9 cellular contexts compared by ENCODE assay signal in the genomic region with DNA sequence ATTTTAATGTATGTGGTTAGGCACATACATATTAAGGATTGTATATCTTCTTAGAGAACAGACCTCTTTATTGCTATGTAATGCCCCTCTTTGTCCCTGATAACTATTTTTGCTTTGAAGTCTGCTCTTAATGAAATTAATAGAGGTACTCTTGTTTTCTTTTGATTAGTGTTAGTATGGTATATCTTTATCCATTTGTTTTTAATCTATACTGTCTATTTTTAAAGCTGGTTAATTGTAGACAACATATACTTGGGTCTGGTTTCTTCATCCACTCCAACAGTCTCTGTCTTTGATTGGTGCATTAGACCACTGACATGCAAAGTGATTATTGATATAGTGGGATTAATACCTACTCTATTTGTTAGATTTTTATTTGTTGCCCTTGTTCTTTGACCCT.
"Had no signal": no experiment of that assay in that cellular context is flagged by ENCODE, and none has a peak within 500 bp of the region (broad histone marks: within the 10 kb centered on the region; RNA-seq: fewer than 3 reads in every experiment).

No MANE protein-coding gene starts in this region.

- ATAC-seq: HepG2 had no signal

- H3K4me2 ChIP-seq: KMS-11 had no signal

- H3K27ac ChIP-seq: HL-60, KMS-11 had no signal

- H3K27ac Mint-ChIP-seq: HFFc6, IgD-negative memory B cell had no signal

- DNase-seq: GOT3, H7, HCEC 1CT, HFFc6, KBM-7 had no signal

- H3K4me3 Mint-ChIP-seq: HFFc6, IgD-negative memory B cell had no signal
